Comparison of ENCODE assay signal across 20 cellular contexts in the genomic region with DNA sequence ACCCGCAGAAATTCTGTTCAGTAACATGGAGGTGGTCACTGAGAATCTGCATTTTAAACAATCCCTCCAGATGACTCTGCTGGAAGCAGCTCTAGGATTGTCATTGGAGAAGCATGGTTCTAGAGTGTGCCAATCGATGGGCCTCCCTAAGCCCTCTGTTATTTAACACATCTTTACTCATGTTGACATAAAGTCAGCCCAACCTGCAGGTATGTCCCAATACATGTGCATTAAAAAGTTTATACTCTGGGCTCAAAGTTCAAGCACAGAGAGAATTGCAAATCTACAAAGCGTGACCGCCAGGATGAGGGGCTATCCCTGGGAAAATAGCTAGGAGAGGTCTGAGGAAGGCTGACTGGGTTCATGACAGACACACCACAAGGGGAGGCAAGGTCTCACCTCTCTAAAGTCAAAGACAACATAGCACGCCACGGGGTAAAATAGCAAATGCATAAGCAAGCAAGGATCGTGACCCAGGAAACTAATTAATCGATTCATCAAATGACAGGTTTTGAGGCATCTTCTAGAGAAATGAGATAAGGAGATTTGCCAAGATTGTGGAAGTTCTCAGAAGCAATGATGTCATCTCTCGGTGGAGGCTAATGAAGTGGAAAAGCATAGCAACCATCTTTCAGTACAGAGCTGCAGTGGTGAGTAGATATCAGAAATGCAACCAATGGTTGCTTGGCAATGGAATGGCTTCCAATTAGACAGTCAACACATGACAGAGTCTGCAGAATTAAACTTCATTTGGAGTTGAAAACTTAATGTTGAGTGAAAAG.
"Had no signal": no experiment of that assay in that cellular context is flagged by ENCODE, and none has a peak within 500 bp of the region (broad histone marks: within the 10 kb centered on the region; RNA-seq: fewer than 3 reads in every experiment).

No MANE protein-coding gene starts in this region.

- H3K4me3 ChIP-seq: esophagus squamous epithelium, gastroesophageal sphincter, lung, prostate gland, sigmoid colon, skin epidermis, stomach, thoracic aorta, transverse colon had no signal

- H3K4me1 ChIP-seq: esophagus squamous epithelium, gastroesophageal sphincter, parathyroid adenoma, prostate gland, sigmoid colon, stomach, transverse colon had no signal

- H3K36me3 Mint-ChIP-seq: natural killer cell treated with Interleukin-12 subunit alpha and Interleukin-12 subunit beta and Interleukin-15 and Interleukin-18, amount 100 ng/mL, for 72 hours had no signal

- H2AFZ ChIP-seq: parathyroid adenoma had no signal

- H3K9me3 Mint-ChIP-seq: natural killer cell treated with Interleukin-12 subunit alpha and Interleukin-12 subunit beta and Interleukin-15 and Interleukin-18, amount 100 ng/mL, for 72 hours had no signal

- H3K79me2 ChIP-seq: parathyroid adenoma had no signal

- ATAC-seq: gastroesophageal sphincter; left ventricle myocardium superior; natural killer cell treated with Interleukin-12 subunit alpha and Interleukin-12 subunit beta and Interleukin-15 and Interleukin-18, amount 100 ng/mL, for 72 hours had no signal

- H3K9me3 ChIP-seq: esophagus squamous epithelium, gastroesophageal sphincter, prostate gland, sigmoid colon, stomach, thoracic aorta, transverse colon had no signal

- H3K27me3 ChIP-seq: esophagus squamous epithelium, sigmoid colon, stomach, transverse colon had no signal

- H3K27ac Mint-ChIP-seq: natural killer cell treated with Interleukin-12 subunit alpha and Interleukin-12 subunit beta and Interleukin-15 and Interleukin-18, amount 100 ng/mL, for 72 hours had no signal

- H3K36me3 ChIP-seq: esophagus squamous epithelium, gastroesophageal sphincter, prostate gland, sigmoid colon, stomach, thoracic aorta, transverse colon had no signal

- H3K4me3 Mint-ChIP-seq: natural killer cell treated with Interleukin-12 subunit alpha and Interleukin-12 subunit beta and Interleukin-15 and Interleukin-18, amount 100 ng/mL, for 72 hours had no signal

- H3K27ac ChIP-seq: epithelial cell of prostate, esophagus squamous epithelium, gastroesophageal sphincter, parathyroid adenoma, prostate gland, sigmoid colon, skin epidermis, stomach, thoracic aorta, transverse colon had no signal

- DNase-seq: effector memory CD4-positive, alpha-beta T cell; esophagus squamous epithelium; foreskin fibroblast; left ventricle myocardium superior; mesenchymal stem cell; midbrain; retina; sigmoid colon; stimulated activated naive CD4-positive, alpha-beta T cell; stomach; substantia nigra; transverse colon had no signal
